In the genomic region with DNA sequence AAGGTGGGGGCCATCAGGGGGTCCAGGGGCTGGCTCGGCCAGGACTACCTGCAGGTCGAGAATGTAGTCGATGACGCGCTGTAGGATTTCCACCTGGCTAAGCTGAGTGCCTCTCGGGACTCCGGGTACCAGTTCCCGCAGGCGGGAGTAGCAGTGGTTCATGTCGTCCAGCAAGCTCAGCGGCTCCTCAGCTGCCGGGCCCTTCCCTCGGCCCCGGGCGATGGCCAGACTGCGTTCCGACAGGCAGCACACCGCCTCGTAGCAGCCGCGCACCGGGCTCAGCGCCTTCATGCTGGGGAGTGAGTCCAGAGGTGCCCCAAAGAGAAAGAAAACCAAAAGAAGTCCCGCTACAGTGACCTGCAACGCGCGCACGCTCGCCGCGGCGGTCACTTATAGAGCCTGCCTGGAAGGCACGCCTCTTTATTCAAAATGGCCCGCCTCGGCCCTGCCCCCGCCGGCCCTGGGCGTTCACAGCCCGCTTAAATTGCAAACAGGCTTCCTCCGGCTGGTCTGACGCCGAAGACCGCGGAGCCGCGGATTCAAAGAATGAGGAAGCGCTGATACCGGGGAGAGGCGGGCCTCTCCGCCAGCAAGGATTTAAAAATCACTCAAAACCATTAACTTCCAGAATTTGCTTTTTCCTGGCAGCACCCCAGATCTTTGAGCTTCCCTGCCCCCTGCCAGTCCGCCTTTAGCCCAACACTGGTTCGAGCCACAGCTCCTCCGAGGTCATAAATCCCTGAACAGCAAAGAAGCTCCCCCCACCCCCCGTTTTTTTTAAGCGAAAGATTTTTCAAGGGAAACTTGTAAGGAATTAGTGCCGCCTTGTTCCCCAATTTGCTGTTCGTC, we compare ENCODE assay signal across 8 cellular contexts. TPM values are rescaled to one million over a fixed set of nuclear protein-coding genes. Genes with fewer than 3 reads are reported as not detected.
DNase-seq lines count a peak whose midpoint lies in the region; ATAC-seq and TF ChIP-seq lines count a peak whose summit lies in the region.

A gene with protein sequence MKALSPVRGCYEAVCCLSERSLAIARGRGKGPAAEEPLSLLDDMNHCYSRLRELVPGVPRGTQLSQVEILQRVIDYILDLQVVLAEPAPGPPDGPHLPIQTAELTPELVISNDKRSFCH (minus strand): TSS at position 366 of the 849 bp plus-strand sequence. CDS start 75 bp downstream, at position 291.

- H3K9me3 ChIP-seq in GM23248 (ENCODE audit: low read depth) (no peaks in the 10 kb centered on the region), RWPE2 (ENCODE audit: severe bottlenecking) (no peaks in the 10 kb centered on the region)

- no peak for TF ChIP-seq CTCF in LNCaP clone FGC (IDR thresholded peaks at IDR 0.05; ENCODE audit: control insufficient read depth, extremely low read depth, insufficient read depth)
- TF ChIP-seq CTCF in RWPE2 (IDR thresholded peaks at IDR 0.05; ENCODE audit: poor library complexity, severe bottlenecking): no peak
- no peak for TF ChIP-seq CTCF in fibroblast of pulmonary artery (IDR thresholded peaks at IDR 0.05; ENCODE audit: low read length, missing control alignments)
- no peak for TF ChIP-seq CTCF in nephron progenitor cell (IDR thresholded peaks at IDR 0.05)

- H3K27ac ChIP-seq in GM23248: peak within 1 kb of the TSS; percentile 100
- peak within 1 kb of the TSS; percentile 93 for H3K27ac ChIP-seq in RWPE2 (ENCODE audit: poor library complexity, severe bottlenecking)

- H3K4me3 ChIP-seq in GM23248 (peak within 1 kb of the TSS; percentile 98), LNCaP clone FGC (ENCODE audit: low read depth, low read length) (peak within 1 kb of the TSS; percentile 61), RWPE2 (ENCODE audit: severe bottlenecking) (peak within 1 kb of the TSS; percentile 77), fibroblast of pulmonary artery (replicated peaks; ENCODE audit: low read depth, low read length) (peak within 1 kb of the TSS; percentile 89)

- no peaks in the 10 kb centered on the region for H3K27me3 ChIP-seq in GM23248 (replicated peaks; ENCODE audit: insufficient read depth)
- H3K27me3 ChIP-seq in RWPE2 (ENCODE audit: insufficient read depth, poor library complexity, severe bottlenecking): no peaks in the 10 kb centered on the region

- H3K4me1 ChIP-seq in GM23248 (ENCODE audit: insufficient read depth) (peaks cover 70% of the 10 kb centered on the region), RWPE2 (ENCODE audit: insufficient read depth, poor library complexity, severe bottlenecking) (peaks cover 37% of the 10 kb centered on the region)

- H3K36me3 ChIP-seq in GM23248 (ENCODE audit: low read depth) (peaks cover 7% of the 10 kb centered on the region), RWPE2 (ENCODE audit: low read depth) (peaks cover 8% of the 10 kb centered on the region; the same call in 1 of the 2 replicates)

- H3F3A ChIP-seq in GM23248 (ENCODE audit: insufficient read depth): peaks cover 80% of the 10 kb centered on the region

- peaks cover 20% of the 10 kb centered on the region for H3K36me3 Mint-ChIP-seq in nephron progenitor cell (ENCODE audit: low read depth)

- no peaks in the 10 kb centered on the region for H4K20me1 ChIP-seq in GM23248 (ENCODE audit: insufficient read depth)

- H3K4me1 Mint-ChIP-seq in nephron progenitor cell: peaks cover 82% of the 10 kb centered on the region
- H3K4me1 Mint-ChIP-seq in stimulated activated naive CD8-positive, alpha-beta T cell treated with anti-CD3 and anti-CD28 coated beads, Interleukin-15, amount 100 ng/mL, for 72 hours: peaks cover 78% of the 10 kb centered on the region

- peak within 1 kb of the TSS; percentile 91 for H3K4me2 ChIP-seq in GM23248 (ENCODE audit: unreplicated experiment)

- DNase-seq in EH (ENCODE audit: low read depth): peak; percentile 99
- peak; percentile 99 for DNase-seq in GM23248
- no peak for DNase-seq in LNCaP clone FGC (ENCODE audit: low read depth)
- DNase-seq in RWPE2 (ENCODE audit: low spot score): peak; percentile 91
- peak; percentile 81 for DNase-seq in activated T-helper 9 cell treated with anti-CD3 and anti-CD28 coated beads, Interleukin-2, amount 50 U/mL, for 16 hours (ENCODE audit: low read depth)
- peak; percentile 98 for DNase-seq in fibroblast of pulmonary artery (ENCODE audit: low read depth)
- DNase-seq in nephron progenitor cell: peak; percentile 93
- peak; percentile 90 for DNase-seq in stimulated activated naive CD8-positive, alpha-beta T cell treated with anti-CD3 and anti-CD28 coated beads, Interleukin-15, amount 100 ng/mL, for 72 hours

- in situ Hi-C loops in GM23248 (cut with MboI): no loop called here

- peak within 1 kb of the TSS; percentile 100 for H3K9ac ChIP-seq in GM23248

- H3K9me2 ChIP-seq in GM23248 (ENCODE audit: insufficient read depth): no peaks in the 10 kb centered on the region

- H3K27me3 Mint-ChIP-seq in nephron progenitor cell (ENCODE audit: low read depth, poor library complexity): no peaks in the 10 kb centered on the region
- H3K27me3 Mint-ChIP-seq in stimulated activated naive CD8-positive, alpha-beta T cell treated with anti-CD3 and anti-CD28 coated beads, Interleukin-15, amount 100 ng/mL, for 72 hours: peaks cover 10% of the 10 kb centered on the region

- H3K9me3 Mint-ChIP-seq in nephron progenitor cell: no peaks in the 10 kb centered on the region
- H3K9me3 Mint-ChIP-seq in stimulated activated naive CD8-positive, alpha-beta T cell treated with anti-CD3 and anti-CD28 coated beads, Interleukin-15, amount 100 ng/mL, for 72 hours: no peaks in the 10 kb centered on the region

- H3K79me2 ChIP-seq in GM23248 (ENCODE audit: insufficient read depth): peaks cover 42% of the 10 kb centered on the region

- H3K4me3 Mint-ChIP-seq in nephron progenitor cell: peak within 1 kb of the TSS; percentile 97
- H3K4me3 Mint-ChIP-seq in stimulated activated naive CD8-positive, alpha-beta T cell treated with anti-CD3 and anti-CD28 coated beads, Interleukin-15, amount 100 ng/mL, for 72 hours: peak within 1 kb of the TSS; percentile 95 to 97

- H3K27ac Mint-ChIP-seq in nephron progenitor cell: peak within 1 kb of the TSS; percentile 100
- peak within 1 kb of the TSS; percentile 93 to 95 for H3K27ac Mint-ChIP-seq in stimulated activated naive CD8-positive, alpha-beta T cell treated with anti-CD3 and anti-CD28 coated beads, Interleukin-15, amount 100 ng/mL, for 72 hours

- peak; percentile 62 for ATAC-seq in RWPE2 (ENCODE audit: low read depth)
- ATAC-seq in stimulated activated naive CD8-positive, alpha-beta T cell treated with anti-CD3 and anti-CD28 coated beads, Interleukin-15, amount 100 ng/mL, for 72 hours: peak; percentile 72

- H2AFZ ChIP-seq in GM23248: peak within 1 kb of the TSS; percentile 15; the same call in 1 of the 2 replicates

- WGBS in GM23248 (ENCODE audit: low coverage in 1 of 2, low lambda C conversion rate in 2 of 2, missing lambda C conversion rate in 2 of 2), 2 experiments: 1% methylated on average over 54 to 56 of the region's 57 CpGs

RNA-seq across cellular contexts. Expression of the gene that starts here (rescaled TPM):
- 332 and 376 TPM in 2 replicates for total RNA-seq in GM23248 (2014; rRNA removed; shearing (Covaris generic))
- polyA plus RNA-seq in GM23248 (2016; fragmentation: Nextera tagmentation; extraction: Ambion mirVana): 680 and 684 TPM in 2 replicates
